Comparison of ENCODE assay signal across 13 cellular contexts in genomic region chr7:73307436-73307835, GRCh38. TPM values are rescaled to one million over a fixed set of nuclear protein-coding genes. Genes with fewer than 3 reads are reported as not detected.
DNase-seq lines count a peak whose midpoint lies in the region; ATAC-seq, FAIRE-seq and TF ChIP-seq lines count a peak whose summit lies in the region.
"Had no signal": no experiment of that assay in that cellular context is flagged by ENCODE, and none has a peak within 500 bp of the region (broad histone marks: within the 10 kb centered on the region; RNA-seq: fewer than 3 reads in every experiment).

No MANE protein-coding gene starts in this region.

- no peak for TF ChIP-seq EP300 in A549 (IDR thresholded peaks at IDR 0.05)

- H3K36me3 Mint-ChIP-seq in activated T-helper 2 cell treated with anti-CD3 and anti-CD28 coated beads, Interferon-gamma antibody, Interleukin-2, Interleukin-4, amounts not matched to agents 10 μg/mL and 5 μg/mL and 100 μg/mL, durations not matched to agents 14 hours and 24 hours and 36 hours (ENCODE audit: low read depth): peaks cover 41% of the 10 kb centered on the region

- H3K56ac ChIP-seq in mesendoderm (ENCODE audit: low read length): peak overlapping the region; percentile 64

- TF ChIP-seq POLR2A in A549 (IDR thresholded peaks at IDR 0.05; ENCODE audit: low read length) (no peak), adrenal gland (IDR thresholded peaks at IDR 0.05) (no peak)

- no peak overlapping the region for H2BK5ac ChIP-seq in mesendoderm (ENCODE audit: low read length)

- peaks cover 8% of the 10 kb centered on the region for H3K79me1 ChIP-seq in mesendoderm (ENCODE audit: low read length)

- WGBS in A549 (ENCODE audit: missing lambda C conversion rate): 96% methylated on average over 12 of the region's 13 CpGs
- no CpG with 5 or more reads among the region's 13 CpGs for WGBS in mesendoderm (ENCODE audit: extremely low coverage, insufficient coverage, low lambda C conversion rate)
- 93 to 100% (median 95%) methylated on average over 4 to 13 of the region's 13 CpGs for WGBS in adrenal gland, 4 donors

- no peak for FAIRE-seq in A549 (lab: Jason Lieb, UNC)

- no peak overlapping the region for H3K18ac ChIP-seq in mesendoderm (ENCODE audit: low read length)

- H3K4me3 Mint-ChIP-seq in activated T-helper 2 cell treated with anti-CD3 and anti-CD28 coated beads, Interferon-gamma antibody, Interleukin-2, Interleukin-4, amounts not matched to agents 10 μg/mL and 5 μg/mL and 100 μg/mL, durations not matched to agents 14 hours and 24 hours and 36 hours (ENCODE audit: low read depth): peak overlapping the region; percentile 99

- H3K4ac ChIP-seq in mesendoderm (ENCODE audit: low read depth, low read length): no peak overlapping the region

- no peak for DNase-seq in A549 (ENCODE audit: low read depth in 1 of 2, low spot score in 1 of 2)
- peak; percentile 39 for DNase-seq in H7
- no peak for DNase-seq in activated T-helper 2 cell treated with anti-CD3 and anti-CD28 coated beads, Interferon-gamma antibody, Interleukin-2, Interleukin-4, amounts not matched to agents 10 μg/mL and 5 μg/mL and 100 μg/mL, durations not matched to agents 14 hours and 24 hours and 36 hours (ENCODE audit: low spot score)
- no peak for DNase-seq in mesendoderm
- no peak for DNase-seq in NOMO-1 (lab: John Stamatoyannopoulos, UW; ENCODE audit: unreplicated experiment in 2 of 2)
- DNase-seq in adrenal gland: no peak
- no peak for DNase-seq in AG20443 (ENCODE audit: low spot score)
- DNase-seq: body of pancreas, heart left ventricle, NCI-H1417 treated with DMSO at 0.1 percent for 48 hours had no signal

- intact Hi-C loops in activated T-helper 2 cell treated with anti-CD3 and anti-CD28 coated beads, Interferon-gamma antibody, Interleukin-2, Interleukin-4, amounts not matched to agents 10 μg/mL and 5 μg/mL and 100 μg/mL, durations not matched to agents 14 hours and 24 hours and 36 hours (cut with micrococcal nuclease): no loop called here
- intact Hi-C loops in adrenal gland (cut with DNase I): no loop called here

- H3K27me3 Mint-ChIP-seq in activated T-helper 2 cell treated with anti-CD3 and anti-CD28 coated beads, Interferon-gamma antibody, Interleukin-2, Interleukin-4, amounts not matched to agents 10 μg/mL and 5 μg/mL and 100 μg/mL, durations not matched to agents 14 hours and 24 hours and 36 hours (ENCODE audit: low read depth): no peaks in the 10 kb centered on the region

- no peak overlapping the region for H4K5ac ChIP-seq in mesendoderm (ENCODE audit: low read length)

- H3K36me3 ChIP-seq in H7 (replicated peaks; ENCODE audit: control insufficient read depth, insufficient read depth, low read length) (peaks cover 10% of the 10 kb centered on the region), mesendoderm (ENCODE audit: control insufficient read depth, insufficient read depth, low read length) (peaks cover 2% of the 10 kb centered on the region), adrenal gland (replicated peaks in 1 of 2) (peaks cover 0 to 20% of the 10 kb centered on the region in 2 donors)

- H3K4me1 ChIP-seq in A549: peaks cover 11% of the 10 kb centered on the region; the same call in 2 of the 3 replicates
- H3K4me1 ChIP-seq in mesendoderm (ENCODE audit: control insufficient read depth, low read depth, low read length): no peaks in the 10 kb centered on the region
- peaks cover 0 to 11% of the 10 kb centered on the region in 2 donors for H3K4me1 ChIP-seq in adrenal gland (replicated peaks in 1 of 2)

- no peak overlapping the region for H3K23ac ChIP-seq in mesendoderm (ENCODE audit: low read length)

- H3K27ac ChIP-seq in A549 (0 out of 6 replicates have a peak overlapping the region, but pooled peaks of 1 of the 2 experiments have one; percentile 83), mesendoderm (ENCODE audit: low read depth, low read length) (no peak overlapping the region), adrenal gland (no peak overlapping the region)

- TF ChIP-seq RAD21 in A549 (conservative IDR thresholded peaks at IDR 0.05 in 1 of 2, IDR thresholded peaks at IDR 0.05 in 1 of 2): no peak

- no peak for TF ChIP-seq CTCF in A549 (IDR thresholded peaks at IDR 0.05)
- TF ChIP-seq CTCF in adrenal gland (IDR thresholded peaks at IDR 0.05): no peak

- H3K9me3 Mint-ChIP-seq in activated T-helper 2 cell treated with anti-CD3 and anti-CD28 coated beads, Interferon-gamma antibody, Interleukin-2, Interleukin-4, amounts not matched to agents 10 μg/mL and 5 μg/mL and 100 μg/mL, durations not matched to agents 14 hours and 24 hours and 36 hours: peaks cover 3% of the 10 kb centered on the region

- POLR2A ChIA-PET in A549 (lab: Yijun Ruan, JAX): no interaction called here

- H3K79me2 ChIP-seq in mesendoderm (ENCODE audit: control insufficient read depth, insufficient read depth, low read length): peaks cover 16% of the 10 kb centered on the region

- H3K27me3 ChIP-seq in H7 (ENCODE audit: control insufficient read depth, insufficient read depth, low read length) (no peaks in the 10 kb centered on the region), mesendoderm (ENCODE audit: insufficient read depth, low read length, poor library complexity) (no peaks in the 10 kb centered on the region), adrenal gland (no peaks in the 10 kb centered on the region)
- H3K27me3 ChIP-seq: body of pancreas, heart left ventricle, tibial artery had no signal

- H2BK15ac ChIP-seq in mesendoderm (replicated peaks; ENCODE audit: low read depth): no peak overlapping the region

- CTCF ChIA-PET in A549 (lab: Yijun Ruan, JAX): interaction anchor here (1.2 kb wide), 1 partner anchor 144 kb away, joined by 3 read pairs; no protein-coding TSS in a partner anchor

- H4K8ac ChIP-seq in mesendoderm (ENCODE audit: low read depth, low read length): no peak overlapping the region

- peak overlapping the region; percentile 81 for H3K9ac ChIP-seq in mesendoderm (ENCODE audit: low read length)

- no peak overlapping the region for H2AK5ac ChIP-seq in mesendoderm (ENCODE audit: low read length)

- peak overlapping the region; percentile 59 for H3K27ac Mint-ChIP-seq in activated T-helper 2 cell treated with anti-CD3 and anti-CD28 coated beads, Interferon-gamma antibody, Interleukin-2, Interleukin-4, amounts not matched to agents 10 μg/mL and 5 μg/mL and 100 μg/mL, durations not matched to agents 14 hours and 24 hours and 36 hours

- H3K4me2 ChIP-seq in A549 (peak overlapping the region; percentile 87), mesendoderm (ENCODE audit: low read length) (peak overlapping the region; percentile 82)

- H3K4me1 Mint-ChIP-seq in activated T-helper 2 cell treated with anti-CD3 and anti-CD28 coated beads, Interferon-gamma antibody, Interleukin-2, Interleukin-4, amounts not matched to agents 10 μg/mL and 5 μg/mL and 100 μg/mL, durations not matched to agents 14 hours and 24 hours and 36 hours (ENCODE audit: low read depth): peaks cover 19% of the 10 kb centered on the region

- ATAC-seq in A549 (no peak), GM21529 (IDR thresholded peaks at IDR 0.05; ENCODE audit: unreplicated experiment) (no peak)
- ATAC-seq: body of pancreas had no signal

- H3K9me3 ChIP-seq in A549 (no peaks in the 10 kb centered on the region), adrenal gland (replicated peaks in 1 of 3) (no peaks in the 10 kb centered on the region)
- H3K9me3 ChIP-seq: body of pancreas, heart left ventricle, tibial artery had no signal

- no peak overlapping the region for H2BK120ac ChIP-seq in mesendoderm (ENCODE audit: low read depth, low read length)

- H3K4me3 ChIP-seq in A549 (peak overlapping the region; percentile 77), H7 (ENCODE audit: insufficient read depth, low read depth, low read length) (no peak overlapping the region), mesendoderm (ENCODE audit: low read length) (no peak overlapping the region), adrenal gland (peak overlapping the region in 1 of 4 donors; percentile 70)

RNA-seq across cellular contexts. Expression of gene NSUN5, which starts 1.2 kb away (rescaled TPM):
- 34.2 and 38.9 TPM in 2 replicates for polyA plus RNA-seq in A549 (2011; rRNA removed)
- polyA plus RNA-seq in A549 (2012; cell fraction: cytosol; rRNA removed): 56.2 and 69.2 TPM in 2 replicates
- 138 and 156 TPM in 2 replicates for polyA plus RNA-seq in A549 (2012; cell fraction: nucleus; rRNA removed)
- polyA plus RNA-seq in A549 (2017; fragmentation: RNase III; extraction: RNeasy Plus Mini Kit Qiagen cat#74134 plus additional on column Dnase treatment): 38.3 to 39.0 TPM (median 38.4 TPM) in 3 replicates
- polyA minus RNA-seq in A549 (2011; rRNA and poly(A)+ RNA removed): 34.3 and 48.8 TPM in 2 replicates
- total RNA-seq in H7 (2014; rRNA removed; shearing (Covaris generic)): 69.1 and 90.9 TPM in 2 replicates
- total RNA-seq in activated T-helper 2 cell treated with anti-CD3 and anti-CD28 coated beads, Interferon-gamma antibody, Interleukin-2, Interleukin-4, amounts not matched to agents 10 μg/mL and 5 μg/mL and 100 μg/mL, durations not matched to agents 14 hours and 24 hours and 36 hours: 58.3 and 63.2 TPM in 2 replicates
- polyA plus RNA-seq in mesendoderm (2013, experiment 1 of 2): 35.1 TPM
- 36.4 TPM for polyA plus RNA-seq in mesendoderm (2013, experiment 2 of 2)
- 10 to 100 TPM; 15.8 to 32.4 (median 20.9) TPM for total RNA-seq in adrenal gland
- polyA plus RNA-seq in adrenal gland: 10 to 100 TPM in 2 of 3 donors, 1 to 10 TPM in 1; 5.6 to 31.0 (median 24.4) TPM

RNA-seq across cellular contexts. Expression of gene TRIM50, which starts 20.4 kb away (rescaled TPM):
- polyA plus RNA-seq in A549 (2011; rRNA removed) (not detected in 2 replicates), A549 (2017; fragmentation: RNase III; extraction: RNeasy Plus Mini Kit Qiagen cat#74134 plus additional on column Dnase treatment) (not detected in 3 replicates), adrenal gland (under 1 TPM in 2 of 3 donors, not detected in 1; 0.27 to 0.56 TPM)
- polyA plus RNA-seq in A549 (2012; cell fraction: cytosol; rRNA removed): 0.01 and 0.03 TPM in 2 replicates
- polyA plus RNA-seq in A549 (2012; cell fraction: nucleus; rRNA removed): 0.08 TPM in 1 of 2 replicates, not detected in the other
- polyA minus RNA-seq in A549 (2011; rRNA and poly(A)+ RNA removed): not detected in 2 replicates
- 0.11 TPM in 1 of 2 replicates, not detected in the other for total RNA-seq in H7 (2014; rRNA removed; shearing (Covaris generic))
- not detected in 2 replicates for total RNA-seq in activated T-helper 2 cell treated with anti-CD3 and anti-CD28 coated beads, Interferon-gamma antibody, Interleukin-2, Interleukin-4, amounts not matched to agents 10 μg/mL and 5 μg/mL and 100 μg/mL, durations not matched to agents 14 hours and 24 hours and 36 hours
- polyA plus RNA-seq in mesendoderm (2013, experiment 1 of 2): 0.13 TPM
- polyA plus RNA-seq in mesendoderm (2013, experiment 2 of 2): 0.06 TPM
- 1 to 10 TPM in 3 of 8 donors, under 1 TPM in 3, not detected in 2; 0.24 to 1.9 (median 1.2) TPM for total RNA-seq in adrenal gland
- total RNA-seq: T-helper 1 cell treated with Interleukin-12 subunit alpha and Interleukin-12 subunit beta and Interleukin-4 antibody, amounts not matched to agents 30 ng/mL and 1 ng/mL, for 36 hours had no signal

RNA-seq across cellular contexts. Expression of gene FKBP6, which starts 20.5 kb away (rescaled TPM):
- polyA plus RNA-seq in A549 (2011; rRNA removed) (0.04 TPM in 1 of 2 replicates, not detected in the other), A549 (2017; fragmentation: RNase III; extraction: RNeasy Plus Mini Kit Qiagen cat#74134 plus additional on column Dnase treatment) (not detected in 3 replicates), adrenal gland (under 1 TPM in 2 of 3 donors, not detected in 1; 0.07 to 0.88 TPM)
- not detected in 2 replicates for polyA plus RNA-seq in A549 (2012; cell fraction: cytosol; rRNA removed)
- not detected in 2 replicates for polyA plus RNA-seq in A549 (2012; cell fraction: nucleus; rRNA removed)
- not detected in 2 replicates for polyA minus RNA-seq in A549 (2011; rRNA and poly(A)+ RNA removed)
- total RNA-seq in H7 (2014; rRNA removed; shearing (Covaris generic)): 0.10 TPM in 1 of 2 replicates, not detected in the other
- not detected in 2 replicates for total RNA-seq in activated T-helper 2 cell treated with anti-CD3 and anti-CD28 coated beads, Interferon-gamma antibody, Interleukin-2, Interleukin-4, amounts not matched to agents 10 μg/mL and 5 μg/mL and 100 μg/mL, durations not matched to agents 14 hours and 24 hours and 36 hours
- 0.07 TPM for polyA plus RNA-seq in mesendoderm (2013, experiment 1 of 2)
- 0.06 TPM for polyA plus RNA-seq in mesendoderm (2013, experiment 2 of 2)
- total RNA-seq in adrenal gland: under 1 TPM in 1 of 8 donors, not detected in 7; 0.15 TPM
- total RNA-seq: body of pancreas; heart left ventricle; T-helper 1 cell treated with Interleukin-12 subunit alpha and Interleukin-12 subunit beta and Interleukin-4 antibody, amounts not matched to agents 30 ng/mL and 1 ng/mL, for 36 hours had no signal
- polyA plus RNA-seq: heart left ventricle had no signal
